Comparison of ENCODE assay signal across 7 cellular contexts in genomic region chr11:100930185-100930778, GRCh38.
DNase-seq lines count a peak whose midpoint lies in the region; ATAC-seq, FAIRE-seq and TF ChIP-seq lines count a peak whose summit lies in the region.

No MANE protein-coding gene starts in this region.

- H3K4me1 ChIP-seq in astrocyte (ENCODE audit: insufficient read depth, low read length) (peaks cover 29% of the 10 kb centered on the region), thoracic aorta (ENCODE audit: control insufficient read depth in 1 of 2, low read depth in 2 of 2) (no peaks in the 10 kb centered on the region)

- H3K4me2 ChIP-seq in astrocyte (ENCODE audit: low read length): peak overlapping the region; percentile 66

- H3K4me3 Mint-ChIP-seq in astrocyte (ENCODE audit: unreplicated experiment): peak overlapping the region; percentile 29

- H3K27me3 Mint-ChIP-seq in astrocyte (ENCODE audit: low read depth, unreplicated experiment): no peaks in the 10 kb centered on the region

- H3K4me3 ChIP-seq in astrocyte (ENCODE audit: insufficient read depth, low read depth, low read length) (no peak overlapping the region), thoracic aorta (peak overlapping the region; percentile 27)

- no peaks in the 10 kb centered on the region for H3K9me3 Mint-ChIP-seq in astrocyte (ENCODE audit: unreplicated experiment)

- ATAC-seq in thoracic aorta (ENCODE audit: insufficient number of reproducible peaks, low FRiP score, low read depth) (no peak), HG02973 (IDR thresholded peaks at IDR 0.05; ENCODE audit: unreplicated experiment) (no peak), GM21717 (IDR thresholded peaks at IDR 0.05; ENCODE audit: unreplicated experiment) (no peak)

- peak overlapping the region; percentile 55 for H3K27ac Mint-ChIP-seq in astrocyte (ENCODE audit: unreplicated experiment)

- H3K27me3 ChIP-seq in astrocyte (ENCODE audit: insufficient read depth, low read length): no peaks in the 10 kb centered on the region
- no peaks in the 10 kb centered on the region for H3K27me3 ChIP-seq in thoracic aorta (replicated peaks; ENCODE audit: insufficient read depth)

- H3K27ac ChIP-seq in astrocyte (ENCODE audit: low read depth, low read length): peak overlapping the region; percentile 33
- no peak overlapping the region for H3K27ac ChIP-seq in thoracic aorta

- H3K36me3 ChIP-seq in astrocyte (ENCODE audit: insufficient read depth, low read length) (no peaks in the 10 kb centered on the region), thoracic aorta (no peaks in the 10 kb centered on the region)

- DNase-seq in GM12891 (ENCODE audit: insufficient read length, low spot score) (no peak), NCI-H2081 (lab: John Stamatoyannopoulos, UW) (peak; percentile 57 to 64), astrocyte (ENCODE audit: low read depth) (peak; percentile 52), iPS DF 4.7 (ENCODE audit: extremely low read depth, low spot score) (peak; percentile 30), thoracic aorta (ENCODE audit: low spot score) (no peak)

- no peaks in the 10 kb centered on the region for H3K36me3 Mint-ChIP-seq in astrocyte (ENCODE audit: low read depth, unreplicated experiment)

- peaks cover 34% of the 10 kb centered on the region for H3K4me1 Mint-ChIP-seq in astrocyte (ENCODE audit: low read depth, unreplicated experiment)

- TF ChIP-seq CTCF in astrocyte (IDR thresholded peaks at IDR 0.05; ENCODE audit: insufficient read depth, low read depth, low read length): peak; percentile 71
- TF ChIP-seq CTCF in thoracic aorta (IDR thresholded peaks at IDR 0.05): peak; percentile 56

- no peaks in the 10 kb centered on the region for H3K79me2 ChIP-seq in astrocyte (ENCODE audit: insufficient read depth, low read length)

- no peaks in the 10 kb centered on the region for H3K9me3 ChIP-seq in astrocyte (ENCODE audit: insufficient read depth, low read depth, low read length)
- no peaks in the 10 kb centered on the region for H3K9me3 ChIP-seq in thoracic aorta

- H2AFZ ChIP-seq in astrocyte (ENCODE audit: low read depth, low read length): no peak overlapping the region

- no peak for TF ChIP-seq POLR2A in GM12891 (IDR thresholded peaks at IDR 0.05; ENCODE audit: low read depth, low read length)

- FAIRE-seq in GM12891 (lab: Jason Lieb, UNC): peak; percentile 40
- FAIRE-seq in astrocyte (lab: Jason Lieb, UNC): peak; percentile 78

- H4K20me1 ChIP-seq in astrocyte (ENCODE audit: insufficient read depth, low read length): no peaks in the 10 kb centered on the region

- peak overlapping the region; percentile 28 for H3K9ac ChIP-seq in astrocyte (ENCODE audit: low read length)

TF ChIP-seq in GM12891, 5 proteins besides CTCF, POLR2A, EP300 and RAD21:
- TF ChIP-seq SPI1 (IDR thresholded peaks at IDR 0.05; ENCODE audit: low read depth, low read length): no peak
- no peak for TF ChIP-seq POLR2AphosphoS5 (IDR thresholded peaks at IDR 0.05; ENCODE audit: low read depth, low read length)
- TF ChIP-seq PAX5 (IDR thresholded peaks at IDR 0.05; ENCODE audit: insufficient read depth, low read length, severe bottlenecking): no peak
- no peak for TF ChIP-seq POU2F2 (IDR thresholded peaks at IDR 0.05; ENCODE audit: low read depth, low read length)

Comparison
In these comparisons a context has a peak if more than half of its experiments do, and no peak if none do; other contexts are left out.
1. DNase-seq: peak in NCI-H2081 (2 of 2), astrocyte (single experiment) and iPS DF 4.7 (single experiment); none in GM12891 (single experiment) and thoracic aorta (single experiment).